18 cellular contexts compared by ENCODE assay signal in the genomic region with DNA sequence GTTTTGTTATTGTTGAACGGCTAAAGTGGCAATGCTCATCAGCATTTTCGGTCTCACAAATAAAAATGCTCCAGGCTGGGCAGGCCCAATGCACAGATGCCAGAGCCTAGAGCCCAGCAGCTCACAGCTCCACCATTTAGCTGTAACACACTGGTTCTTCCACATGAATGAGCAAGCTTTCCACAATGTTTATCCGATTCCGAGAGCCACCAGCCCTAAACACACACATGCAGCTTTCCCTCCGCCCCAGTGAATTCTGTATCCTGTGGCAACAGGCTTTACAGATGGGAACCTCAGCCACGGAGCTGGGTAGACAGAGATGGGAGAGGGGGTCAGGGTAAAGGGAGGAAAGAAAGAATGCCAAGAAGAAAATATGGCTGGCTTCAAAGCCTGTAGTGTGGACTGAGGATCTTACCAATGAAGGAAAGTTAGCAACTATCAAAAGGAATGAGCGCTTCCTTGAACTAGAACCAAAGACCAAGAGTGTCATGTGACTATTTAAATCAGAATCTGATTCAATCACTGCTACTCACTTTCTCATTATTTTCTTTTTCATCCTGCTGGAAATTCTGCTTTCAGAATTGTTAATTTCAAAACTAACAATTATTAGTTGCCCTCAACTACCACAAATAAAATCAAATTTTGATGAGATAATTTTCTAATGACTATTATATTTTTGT.
DNase-seq lines count a peak whose midpoint lies in the region; ATAC-seq and TF ChIP-seq lines count a peak whose summit lies in the region.
"Had no signal": no experiment of that assay in that cellular context is flagged by ENCODE, and none has a peak within 500 bp of the region (broad histone marks: within the 10 kb centered on the region; RNA-seq: fewer than 3 reads in every experiment).

No MANE protein-coding gene starts in this region.

- H3K27ac ChIP-seq in HUES48 (ENCODE audit: low read depth, low read length) (peak overlapping the region; percentile 11), right lobe of liver (no peak overlapping the region)

- H3K4me1 ChIP-seq in HUES48 (ENCODE audit: control insufficient read depth, insufficient read depth, low read length) (peaks cover 51% of the 10 kb centered on the region), right lobe of liver (peaks cover 0 to 7% (median under 1%) of the 10 kb centered on the region in 4 donors)

- H3K27me3 ChIP-seq in HUES48 (ENCODE audit: control insufficient read depth, insufficient read depth, low read length) (no peaks in the 10 kb centered on the region), right lobe of liver (no peaks in the 10 kb centered on the region)
- H3K27me3 ChIP-seq: gastroesophageal sphincter had no signal

- 100% methylated on average over 5 of the region's 7 CpGs for WGBS in right lobe of liver (ENCODE audit: insufficient coverage, low coverage, low lambda C conversion rate, missing lambda C conversion rate)

- intact Hi-C loops in right lobe of liver (cut with DNase I): no loop called here
- intact Hi-C loops in left colon (cut with DNase I, micrococcal nuclease): no loop called here

- H3K36me3 ChIP-seq in HUES48 (ENCODE audit: control insufficient read depth, insufficient read depth, low read length) (peaks cover 7% of the 10 kb centered on the region; the same call in 1 of the 2 replicates), right lobe of liver (no peaks in the 10 kb centered on the region)
- H3K36me3 ChIP-seq: gastroesophageal sphincter had no signal

- DNase-seq in RPMI7951 (ENCODE audit: low read depth) (peak; percentile 79), glomerular visceral epithelial cell (ENCODE audit: extremely low spot score) (peak; percentile 55), renal cortical epithelial cell (ENCODE audit: low read depth) (peak; percentile 57), right lobe of liver (no peak), left colon (no peak), erythroblast (lab: John Stamatoyannopoulos, UW) (no peak)
- DNase-seq: AML-193; DMS79 treated with DMSO at 0.1 percent for 48 hours; islet precursor cell; naive B cell; NCI-H2029; stimulated activated naive CD8-positive, alpha-beta T cell treated with anti-CD3 and anti-CD28 coated beads, Interleukin-15, Interleukin-2, amounts not matched to agents 100 U/mL and 50 U/mL, for 24 hours had no signal

- ATAC-seq in right lobe of liver (no peak), left colon (no peak), HG03175 (IDR thresholded peaks at IDR 0.05; ENCODE audit: unreplicated experiment) (no peak)
- ATAC-seq: activated T-helper 17 cell treated with anti-CD3 and anti-CD28 coated beads, Interleukin-2, amount 50 U/mL, for 72 hours; gastroesophageal sphincter; GM12878; sciatic nerve; stimulated activated naive CD8-positive, alpha-beta T cell treated with anti-CD3 and anti-CD28 coated beads, Interleukin-15, Interleukin-2, amounts not matched to agents 100 U/mL and 50 U/mL, for 24 hours had no signal

- no peaks in the 10 kb centered on the region for H3K9me3 ChIP-seq in HUES48 (ENCODE audit: control insufficient read depth, insufficient read depth, low read length)
- no peaks in the 10 kb centered on the region for H3K9me3 ChIP-seq in right lobe of liver
- H3K9me3 ChIP-seq: gastroesophageal sphincter had no signal

- H3K4me3 ChIP-seq in HUES48 (ENCODE audit: low read depth, low read length) (no peak overlapping the region), right lobe of liver (no peak overlapping the region)
- H3K4me3 ChIP-seq: gastroesophageal sphincter, GM12878 had no signal

- no peak for TF ChIP-seq CTCF in right lobe of liver (IDR thresholded peaks at IDR 0.05)

- no peak overlapping the region for H3K9ac ChIP-seq in HUES48 (ENCODE audit: low read depth, low read length)

- TF ChIP-seq POLR2A in right lobe of liver (IDR thresholded peaks at IDR 0.05) (no peak), erythroblast (IDR thresholded peaks at IDR 0.05; ENCODE audit: low read length) (no peak)

Comparison
In these comparisons a context has a peak if more than half of its experiments do, and no peak if none do; other contexts are left out.
1. DNase-seq: peak in RPMI7951 (single experiment), glomerular visceral epithelial cell (single experiment) and renal cortical epithelial cell (single experiment); none in right lobe of liver (0 of 3), left colon (0 of 2) and erythroblast (0 of 2).